In genomic region chr1:145656224-145656943, GRCh38 we compare ENCODE assay signal across 8 cellular contexts. TPM values are rescaled to one million over a fixed set of nuclear protein-coding genes. Genes with fewer than 3 reads are reported as not detected.
DNase-seq lines count a peak whose midpoint lies in the region; ATAC-seq and TF ChIP-seq lines count a peak whose summit lies in the region.
"Not testable (repeated sequence)": the region's sequence is repeated elsewhere in the genome, so short reads cannot be mapped to it uniquely, and the experiment has no call there.
"Had no signal": no experiment of that assay in that cellular context is flagged by ENCODE, and none has a peak within 500 bp of the region (broad histone marks: within the 10 kb centered on the region; RNA-seq: fewer than 3 reads in every experiment).

No MANE protein-coding gene starts in this region.

- H3K56ac ChIP-seq in mesendoderm (ENCODE audit: low read length): not testable (repeated sequence)

- not testable (repeated sequence) for H2BK5ac ChIP-seq in mesendoderm (ENCODE audit: low read length)

- H3K27me3 ChIP-seq in mammary epithelial cell (ENCODE audit: insufficient read depth, low read length); mesendoderm (ENCODE audit: insufficient read depth, low read length, poor library complexity): not testable (repeated sequence)

- not testable (repeated sequence) for H3K79me2 ChIP-seq in mammary epithelial cell (ENCODE audit: insufficient read depth, low read length); mesendoderm (ENCODE audit: control insufficient read depth, insufficient read depth, low read length)

- not testable (repeated sequence) for H3K36me3 ChIP-seq in mammary epithelial cell (ENCODE audit: insufficient read depth, low read length); mesendoderm (ENCODE audit: control insufficient read depth, insufficient read depth, low read length)

- not testable (repeated sequence) for H3K9ac ChIP-seq in mammary epithelial cell (ENCODE audit: insufficient read depth, low read length); mesendoderm (ENCODE audit: low read length)

- not testable (repeated sequence) for H3K18ac ChIP-seq in mesendoderm (ENCODE audit: low read length)

- in situ Hi-C loops in mammary epithelial cell (cut with MboI; ENCODE audit: low sequenced_read_pairs in 2 of 2): not testable (repeated sequence)

- H4K8ac ChIP-seq in mesendoderm (ENCODE audit: low read depth, low read length): not testable (repeated sequence)

- not testable (repeated sequence) for H2BK120ac ChIP-seq in mesendoderm (ENCODE audit: low read depth, low read length)

- not testable (repeated sequence) for H3K9me3 ChIP-seq in mammary epithelial cell (replicated peaks; ENCODE audit: insufficient read depth, low read length)

- H3K23ac ChIP-seq in mesendoderm (ENCODE audit: low read length): not testable (repeated sequence)

- dilution Hi-C loops in mammary epithelial cell (cut with HindIII; ENCODE audit: low sequenced_read_pairs): not testable (repeated sequence)

- BruUV-seq in mammary epithelial cell (replicated peaks; lab: Mats Ljungman, UMichigan): not testable (repeated sequence)

- not testable (repeated sequence) for H2BK15ac ChIP-seq in mesendoderm (replicated peaks; ENCODE audit: low read depth)

- peak; percentile 5 for DNase-seq in activated CD4-positive, alpha-beta T cell treated with anti-CD3 and anti-CD28 coated beads for 48 hours
- DNase-seq in activated T-helper 1 cell treated with anti-CD3 and anti-CD28 coated beads, Interleukin-12 subunit alpha, Interleukin-12 subunit beta, Interleukin-2, Interleukin-4 antibody, amounts not matched to agents 30 ng/mL and 10 ng/mL and 1 ng/mL, durations not matched to agents 14 hours and 24 hours and 36 hours (ENCODE audit: low spot score): not testable (repeated sequence)
- peak; percentile 0 for DNase-seq in mammary epithelial cell
- DNase-seq in Right ventricle myocardium inferior (ENCODE audit: missing footprints): peak; percentile 51
- DNase-seq in left ventricle myocardium superior: peak; percentile 51
- peak; percentile 4 for DNase-seq in mesendoderm
- peak; percentile 33 for DNase-seq in stimulated activated CD8-positive, alpha-beta memory T cell treated with anti-CD3 and anti-CD28 coated beads, Interleukin-4, amount 100 ng/mL, for 48 hours

- H3K27me3 Mint-ChIP-seq in activated T-helper 1 cell treated with anti-CD3 and anti-CD28 coated beads, Interleukin-12 subunit alpha, Interleukin-12 subunit beta, Interleukin-2, Interleukin-4 antibody, amounts not matched to agents 30 ng/mL and 10 ng/mL and 1 ng/mL, durations not matched to agents 14 hours and 24 hours and 36 hours (ENCODE audit: insufficient read depth): not testable (repeated sequence)

- WGBS in mammary epithelial cell (ENCODE audit: low coverage, missing lambda C conversion rate): 100% methylated on average over 1 of the region's 7 CpGs
- no CpG with 5 or more reads among the region's 7 CpGs for WGBS in mesendoderm (ENCODE audit: extremely low coverage, insufficient coverage, low lambda C conversion rate)

- not testable (repeated sequence) for H3K4me2 ChIP-seq in mammary epithelial cell (ENCODE audit: insufficient read depth, low read depth, low read length); mesendoderm (ENCODE audit: low read length)

- H3K4me3 ChIP-seq in mammary epithelial cell (replicated peaks in 1 of 3; ENCODE audit: insufficient read depth in 1 of 3, low read depth in 2 of 3, low read length in 3 of 3); mesendoderm (ENCODE audit: low read length): not testable (repeated sequence)

- H2AFZ ChIP-seq in mammary epithelial cell (ENCODE audit: low read depth, low read length): not testable (repeated sequence)

- not testable (repeated sequence) for H3K79me1 ChIP-seq in mesendoderm (ENCODE audit: low read length)

- not testable (repeated sequence) for H4K5ac ChIP-seq in mesendoderm (ENCODE audit: low read length)

- ATAC-seq in Right ventricle myocardium inferior: peak; percentile 89
- ATAC-seq in left ventricle myocardium superior: peak; percentile 100

- not testable (repeated sequence) for TF ChIP-seq CTCF in mammary epithelial cell (conservative IDR thresholded peaks at IDR 0.05 in 1 of 2, IDR thresholded peaks at IDR 0.05 in 1 of 2; ENCODE audit: extremely low read depth in 1 of 2, insufficient read depth in 1 of 2, low read depth in 1 of 2, low read length in 2 of 2)

- H3K27ac Mint-ChIP-seq in activated T-helper 1 cell treated with anti-CD3 and anti-CD28 coated beads, Interleukin-12 subunit alpha, Interleukin-12 subunit beta, Interleukin-2, Interleukin-4 antibody, amounts not matched to agents 30 ng/mL and 10 ng/mL and 1 ng/mL, durations not matched to agents 14 hours and 24 hours and 36 hours: peak overlapping the region; percentile 48

- peaks cover 12% of the 10 kb centered on the region for H3K36me3 Mint-ChIP-seq in activated T-helper 1 cell treated with anti-CD3 and anti-CD28 coated beads, Interleukin-12 subunit alpha, Interleukin-12 subunit beta, Interleukin-2, Interleukin-4 antibody, amounts not matched to agents 30 ng/mL and 10 ng/mL and 1 ng/mL, durations not matched to agents 14 hours and 24 hours and 36 hours (ENCODE audit: low read depth)

- H4K20me1 ChIP-seq in mammary epithelial cell (ENCODE audit: insufficient read depth, low read length): not testable (repeated sequence)

- intact Hi-C loops in activated T-helper 1 cell treated with anti-CD3 and anti-CD28 coated beads, Interleukin-12 subunit alpha, Interleukin-12 subunit beta, Interleukin-2, Interleukin-4 antibody, amounts not matched to agents 30 ng/mL and 10 ng/mL and 1 ng/mL, durations not matched to agents 14 hours and 24 hours and 36 hours (cut with micrococcal nuclease); mammary epithelial cell (cut with micrococcal nuclease); Right ventricle myocardium inferior (cut with DNase I); left ventricle myocardium superior (cut with micrococcal nuclease): not testable (repeated sequence)

- not testable (repeated sequence) for H3K4me3 Mint-ChIP-seq in activated T-helper 1 cell treated with anti-CD3 and anti-CD28 coated beads, Interleukin-12 subunit alpha, Interleukin-12 subunit beta, Interleukin-2, Interleukin-4 antibody, amounts not matched to agents 30 ng/mL and 10 ng/mL and 1 ng/mL, durations not matched to agents 14 hours and 24 hours and 36 hours

- not testable (repeated sequence) for H3K4ac ChIP-seq in mesendoderm (ENCODE audit: low read depth, low read length)

- H3K27ac ChIP-seq in mammary epithelial cell (ENCODE audit: insufficient read depth, low read depth, low read length); mesendoderm (ENCODE audit: low read depth, low read length): not testable (repeated sequence)

- CTCF ChIA-PET in mammary epithelial cell (lab: Charles Lee; ENCODE audit: low non-redundant PET): not testable (repeated sequence)

- not testable (repeated sequence) for H3K4me1 ChIP-seq in mammary epithelial cell (ENCODE audit: insufficient read depth, low read length); mesendoderm (ENCODE audit: control insufficient read depth, low read depth, low read length)

- H3K4me1 Mint-ChIP-seq in activated T-helper 1 cell treated with anti-CD3 and anti-CD28 coated beads, Interleukin-12 subunit alpha, Interleukin-12 subunit beta, Interleukin-2, Interleukin-4 antibody, amounts not matched to agents 30 ng/mL and 10 ng/mL and 1 ng/mL, durations not matched to agents 14 hours and 24 hours and 36 hours (ENCODE audit: low read depth): not testable (repeated sequence)

- not testable (repeated sequence) for H2AK5ac ChIP-seq in mesendoderm (ENCODE audit: low read length)

- H3K9me3 Mint-ChIP-seq in activated T-helper 1 cell treated with anti-CD3 and anti-CD28 coated beads, Interleukin-12 subunit alpha, Interleukin-12 subunit beta, Interleukin-2, Interleukin-4 antibody, amounts not matched to agents 30 ng/mL and 10 ng/mL and 1 ng/mL, durations not matched to agents 14 hours and 24 hours and 36 hours: not testable (repeated sequence)

RNA-seq across cellular contexts. Expression of gene GPR89A, which starts 48.6 kb away (rescaled TPM):
- 36.6 and 38.0 TPM in 2 replicates for total RNA-seq in activated T-helper 1 cell treated with anti-CD3 and anti-CD28 coated beads, Interleukin-12 subunit alpha, Interleukin-12 subunit beta, Interleukin-2, Interleukin-4 antibody, amounts not matched to agents 30 ng/mL and 10 ng/mL and 1 ng/mL, durations not matched to agents 14 hours and 24 hours and 36 hours
- total RNA-seq in mammary epithelial cell (10 to 100 TPM; 29.1 to 42.7 TPM), Right ventricle myocardium inferior (8.6 TPM), left ventricle myocardium superior (10.6 TPM)
- polyA plus RNA-seq in mammary epithelial cell: 20.4 TPM
- polyA minus RNA-seq in mammary epithelial cell: not detected
- polyA plus RNA-seq in mesendoderm (2013, experiment 1 of 2): 25.1 TPM
- 26.4 TPM for polyA plus RNA-seq in mesendoderm (2013, experiment 2 of 2)

RNA-seq across cellular contexts. Expression of gene PDZK1, which starts 50.8 kb away (rescaled TPM):
- 0.18 TPM in 1 of 2 replicates, not detected in the other for total RNA-seq in activated T-helper 1 cell treated with anti-CD3 and anti-CD28 coated beads, Interleukin-12 subunit alpha, Interleukin-12 subunit beta, Interleukin-2, Interleukin-4 antibody, amounts not matched to agents 30 ng/mL and 10 ng/mL and 1 ng/mL, durations not matched to agents 14 hours and 24 hours and 36 hours
- total RNA-seq in mammary epithelial cell: 1 to 10 TPM in 1 of 2 donors, under 1 TPM in 1; 0.31 to 7.0 TPM
- polyA plus RNA-seq in mammary epithelial cell: 0.56 TPM
- polyA minus RNA-seq in mammary epithelial cell: not detected
- total RNA-seq in Right ventricle myocardium inferior: 0.30 TPM
- total RNA-seq in left ventricle myocardium superior: not detected
- polyA plus RNA-seq in mesendoderm (2013, experiment 1 of 2): 0.27 TPM
- polyA plus RNA-seq in mesendoderm (2013, experiment 2 of 2): 0.56 TPM
- total RNA-seq: CD4-positive, alpha-beta memory T cell had no signal
